ENCODE assay signal across 8 cellular contexts in the genomic region with DNA sequence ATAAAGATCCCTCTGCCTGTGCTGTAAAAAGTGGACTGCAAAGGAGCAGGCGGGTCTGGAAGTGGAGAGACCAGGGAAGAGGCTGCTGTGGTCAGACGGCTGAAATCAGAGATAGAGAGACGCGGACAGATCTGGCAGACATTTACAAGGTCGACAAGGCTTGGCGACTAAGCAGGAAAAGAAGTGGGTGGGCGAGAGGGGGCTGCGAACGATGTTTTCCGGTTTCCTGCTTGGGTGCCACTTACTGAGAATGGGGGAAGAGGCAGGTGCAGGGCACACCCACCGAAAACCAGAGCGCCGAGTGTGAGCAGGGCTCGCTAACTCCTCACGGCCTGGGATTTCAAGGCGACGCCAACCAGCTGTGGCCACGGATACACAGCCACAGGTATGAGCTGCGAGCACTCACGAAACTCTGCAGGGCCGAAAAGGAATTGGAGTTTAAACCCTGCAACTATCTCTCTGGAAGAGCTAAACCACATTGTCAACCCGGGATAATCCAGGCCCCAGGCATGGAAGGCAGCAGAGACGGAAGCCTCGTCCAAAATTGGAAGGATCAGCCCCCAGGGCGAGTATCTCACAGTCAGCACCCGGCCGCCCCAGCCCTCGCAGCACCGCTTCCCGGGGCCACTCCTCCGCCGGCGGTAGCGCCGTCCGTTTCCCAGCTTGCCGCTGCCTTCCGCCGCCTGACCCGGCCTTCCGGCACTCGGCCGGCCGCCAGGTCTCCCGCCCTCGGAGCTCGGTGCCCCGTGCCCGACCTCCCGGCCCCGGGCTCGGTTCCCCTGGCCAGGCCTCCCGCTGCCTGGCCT. TPM values are rescaled to one million over a fixed set of nuclear protein-coding genes. Genes with fewer than 3 reads are reported as not detected.
A peak's percentile ranks its signal among the peaks of the same experiment; 100 is the strongest.
DNase-seq lines count a peak whose midpoint lies in the region; TF ChIP-seq lines count a peak whose summit lies in the region.

No MANE protein-coding gene starts in this region.

- WGBS in endodermal cell (ENCODE audit: insufficient coverage in 1 of 2, insufficient read length in 1 of 2), 2 experiments = 0 to 1% methylated on average over 36 to 53 of the region's 53 CpGs
- 0% methylated on average over 44 to 53 of the region's 53 CpGs for WGBS in mesodermal cell (ENCODE audit: insufficient coverage in 2 of 2), 2 experiments

- peak overlapping the region; percentile 84 for H3K9ac ChIP-seq in endodermal cell (ENCODE audit: extremely low read depth, low read length, poor library complexity, severe bottlenecking)

- no peaks in the 10 kb centered on the region for H3K9me3 Mint-ChIP-seq in endodermal cell

- no peak for TF ChIP-seq POLR2A in NB4 (IDR thresholded peaks at IDR 0.05; ENCODE audit: extremely low read depth, insufficient read length)

- peaks cover 27% of the 10 kb centered on the region for H3K4me1 ChIP-seq in HAP-1
- H3K4me1 ChIP-seq in endodermal cell (ENCODE audit: control insufficient read depth, insufficient read depth, low read length) = no peaks in the 10 kb centered on the region
- peaks cover 20% of the 10 kb centered on the region for H3K4me1 ChIP-seq in mesodermal cell (ENCODE audit: control insufficient read depth, insufficient read depth, low read length, poor library complexity, severe bottlenecking)

- peak overlapping the region; percentile 89 for H3K4me3 Mint-ChIP-seq in endodermal cell

- in situ Hi-C loops in HAP-1 (cut with MboI; ENCODE audit: low sequenced_read_pairs) = loop anchor here (10.0 kb wide), 1 partner anchor 174 kb away; a partner anchor contains a TSS

- peak overlapping the region; percentile 94 for H3K27ac Mint-ChIP-seq in endodermal cell

- H3K27ac ChIP-seq in endodermal cell (ENCODE audit: low read depth, low read length) (peak overlapping the region; percentile 83), mesodermal cell (ENCODE audit: low read depth, low read length, severe bottlenecking) (peak overlapping the region; percentile 90)

- DNase-seq in GM12865 (ENCODE audit: low read depth) (peak; percentile 63), HAP-1 (ENCODE audit: low spot score in 2 of 2) (peak; percentile 30 to 76), NB4 (ENCODE audit: low read depth) (peak; percentile 65), endodermal cell (peak; percentile 75), GOT3 (lab: John Stamatoyannopoulos, UW) (no peak)
- peak; percentile 44 for DNase-seq in activated CD8-positive, alpha-beta memory T cell treated with anti-CD3 and anti-CD28 coated beads, Interleukin-2, amount 50 U/mL, for 4 hours
- DNase-seq in stimulated activated CD8-positive, alpha-beta memory T cell treated with anti-CD3 and anti-CD28 coated beads, Interleukin-4, amount 100 ng/mL, for 24 hours (ENCODE audit: low read depth) = peak; percentile 33

- H3K4me3 ChIP-seq in GM12865 (ENCODE audit: low read depth, low read length) (peak overlapping the region; percentile 78), HAP-1 (peak overlapping the region; percentile 90), NB4 (ENCODE audit: low read depth, low read length) (peak overlapping the region; percentile 88), endodermal cell (ENCODE audit: low read length) (peak overlapping the region; percentile 94), mesodermal cell (ENCODE audit: extremely low read depth, insufficient read depth, low read length, poor library complexity, severe bottlenecking) (peak overlapping the region; percentile 86)

- no peaks in the 10 kb centered on the region for H3K9me3 ChIP-seq in HAP-1
- no peaks in the 10 kb centered on the region for H3K9me3 ChIP-seq in endodermal cell (ENCODE audit: control insufficient read depth, low read length)
- no peaks in the 10 kb centered on the region for H3K9me3 ChIP-seq in mesodermal cell (ENCODE audit: control insufficient read depth, low read length)

- H3K36me3 ChIP-seq in HAP-1 (replicated peaks) (peaks cover 4% of the 10 kb centered on the region; the same call in 1 of the 2 replicates), endodermal cell (ENCODE audit: control insufficient read depth, insufficient read depth, low read length) (peaks cover 14% of the 10 kb centered on the region), mesodermal cell (ENCODE audit: control insufficient read depth, insufficient read depth, low read length) (peaks cover 8% of the 10 kb centered on the region)

- no peaks in the 10 kb centered on the region for H3K27me3 Mint-ChIP-seq in endodermal cell (ENCODE audit: insufficient read depth)

- H3K27me3 ChIP-seq in HAP-1 (ENCODE audit: low read depth) (no peaks in the 10 kb centered on the region), endodermal cell (ENCODE audit: control insufficient read depth, insufficient read depth, low read length, poor library complexity, severe bottlenecking) (no peaks in the 10 kb centered on the region)

- no peak for TF ChIP-seq CTCF in GM12865 (IDR thresholded peaks at IDR 0.05; ENCODE audit: insufficient read depth, low read depth, low read length, missing control alignments)
- TF ChIP-seq CTCF in NB4 (IDR thresholded peaks at IDR 0.05; ENCODE audit: low read depth, low read length) = no peak
- no peak for TF ChIP-seq CTCF in endodermal cell (conservative IDR thresholded peaks at IDR 0.05)

- peaks cover 35% of the 10 kb centered on the region for H3K4me1 Mint-ChIP-seq in endodermal cell

- H3K36me3 Mint-ChIP-seq in endodermal cell (ENCODE audit: low read depth) = peaks cover 6% of the 10 kb centered on the region

RNA-seq across cellular contexts. Expression of a gene that starts 0.8 kb away (rescaled TPM):
- total RNA-seq in endodermal cell = 10 to 100 TPM; 49.8 to 62.9 TPM
- polyA plus RNA-seq in endodermal cell (2013, experiment 1 of 2) = 41.9 TPM
- polyA plus RNA-seq in endodermal cell (2013, experiment 2 of 2) = 40.7 TPM
- polyA plus RNA-seq in mesodermal cell (2013, experiment 1 of 2) = 45.9 TPM
- 51.4 TPM for polyA plus RNA-seq in mesodermal cell (2013, experiment 2 of 2)

RNA-seq across cellular contexts. Expression of a gene that starts 1.1 kb away (rescaled TPM):
- 10 to 100 TPM; 10.1 to 12.0 TPM for total RNA-seq in endodermal cell
- polyA plus RNA-seq in endodermal cell (2013, experiment 1 of 2) = 21.1 TPM
- polyA plus RNA-seq in endodermal cell (2013, experiment 2 of 2) = 15.9 TPM
- 16.3 TPM for polyA plus RNA-seq in mesodermal cell (2013, experiment 1 of 2)
- polyA plus RNA-seq in mesodermal cell (2013, experiment 2 of 2) = 17.3 TPM
